ENCODE assay signal across 9 cellular contexts in genomic region chr14:77052281-77053044, GRCh38. TPM values are rescaled to one million over a fixed set of nuclear protein-coding genes. Genes with fewer than 3 reads are reported as not detected.
DNase-seq lines count a peak whose midpoint lies in the region; ATAC-seq, FAIRE-seq and TF ChIP-seq lines count a peak whose summit lies in the region.
"Had no signal": no experiment of that assay in that cellular context is flagged by ENCODE, and none has a peak within 500 bp of the region (broad histone marks: within the 10 kb centered on the region; RNA-seq: fewer than 3 reads in every experiment).

No MANE protein-coding gene starts in this region.

- no peak overlapping the region for H3K9ac ChIP-seq in HepG2 (ENCODE audit: insufficient read depth, low read depth, low read length)

- TF ChIP-seq EP300 in HepG2 (IDR thresholded peaks at IDR 0.05; ENCODE audit: low read depth in 2 of 2, low read length in 2 of 2), result no peak
- no peak for TF ChIP-seq EP300 in HepG2 (CRISPR knock-in tag; IDR thresholded peaks at IDR 0.05; ENCODE audit: borderline replicate concordance)

- intact Hi-C loops in HepG2 (cut with micrococcal nuclease; ENCODE audit: unreplicated experiment) (loop anchor here (1.0 to 2.0 kb wide), 4 partner anchors 29 to 139 kb away; no protein-coding TSS in a partner anchor), spleen (cut with DNase I; ENCODE audit: low total_unique reads) (loop anchor here (2.0 kb wide), 1 partner anchor 140 kb away; no protein-coding TSS in a partner anchor)

- peak; percentile 77 for FAIRE-seq in HTR-8/SVneo (lab: Jason Lieb, UNC)
- no peak for FAIRE-seq in HepG2 (lab: Jason Lieb, UNC)

- TF ChIP-seq CTCF in HepG2 (CRISPR knock-in tag; IDR thresholded peaks at IDR 0.05), result no peak
- no peak for TF ChIP-seq CTCF in spleen (IDR thresholded peaks at IDR 0.05 in 8 of 11, conservative IDR thresholded peaks at IDR 0.05 in 3 of 11)
- no peak for TF ChIP-seq CTCF in brain microvascular endothelial cell (IDR thresholded peaks at IDR 0.05; ENCODE audit: low read depth, low read length, missing control alignments)

- CTCF ChIA-PET in HepG2 (lab: Yijun Ruan, JAX; ENCODE audit: low intra/inter-chr PET ratio, low total read pairs), result interaction anchor here (1.1 to 2.3 kb wide), 9 partner anchors 13 to 176 kb away, joined by 3 to 38 read pairs (median 6); no protein-coding TSS in a partner anchor

- in situ Hi-C loops in HepG2 (cut with HindIII; ENCODE audit: extremely low pct_ligation_motif_present, low pct_unique_long_range_greater_than_20kb) (no loop called here), brain microvascular endothelial cell (cut with HindIII; ENCODE audit: low pct_ligation_motif_present, low sequenced_read_pairs) (no loop called here)

- H3K27ac Mint-ChIP-seq in activated naive CD8-positive, alpha-beta T cell treated with anti-CD3 and anti-CD28 coated beads, Interleukin-2, amount 50 U/mL, for 24 hours, result no peak overlapping the region

- peak overlapping the region; percentile 41 for H3K4me2 ChIP-seq in HepG2 (ENCODE audit: low read depth, low read length)

- H3K4me1 ChIP-seq in HepG2 (ENCODE audit: insufficient read depth, low read length), result peaks cover 25% of the 10 kb centered on the region
- peaks cover 0 to 45% (median 22%) of the 10 kb centered on the region in 6 donors for H3K4me1 ChIP-seq in spleen

- H3K4me1 Mint-ChIP-seq in activated naive CD8-positive, alpha-beta T cell treated with anti-CD3 and anti-CD28 coated beads, Interleukin-2, amount 50 U/mL, for 24 hours, result peaks cover 19% of the 10 kb centered on the region

- ATAC-seq in activated naive CD8-positive, alpha-beta T cell treated with anti-CD3 and anti-CD28 coated beads, Interleukin-2, amount 50 U/mL, for 24 hours, result peak; percentile 22
- ATAC-seq in HepG2, result peak; percentile 52

- H4K20me1 ChIP-seq in HepG2 (ENCODE audit: insufficient read depth, low read length), result no peaks in the 10 kb centered on the region

- TF ChIP-seq POLR2A in HepG2 (IDR thresholded peaks at IDR 0.05; ENCODE audit: insufficient read depth in 1 of 2, low read depth in 2 of 2, low read length in 2 of 2) (no peak), spleen (IDR thresholded peaks at IDR 0.05) (no peak)

- H3K9me3 Mint-ChIP-seq in activated naive CD8-positive, alpha-beta T cell treated with anti-CD3 and anti-CD28 coated beads, Interleukin-2, amount 50 U/mL, for 24 hours, result no peaks in the 10 kb centered on the region

- no peak overlapping the region for H3K4me3 Mint-ChIP-seq in activated naive CD8-positive, alpha-beta T cell treated with anti-CD3 and anti-CD28 coated beads, Interleukin-2, amount 50 U/mL, for 24 hours

- no peaks in the 10 kb centered on the region for H3K79me2 ChIP-seq in HepG2 (ENCODE audit: insufficient read depth, low read length)

- no peaks in the 10 kb centered on the region for H3K36me3 ChIP-seq in HepG2 (replicated peaks in 1 of 2; ENCODE audit: control insufficient read depth in 1 of 2, insufficient read depth in 2 of 2, low read length in 2 of 2)
- no peaks in the 10 kb centered on the region for H3K36me3 ChIP-seq in spleen
- no peaks in the 10 kb centered on the region for H3K36me3 ChIP-seq in brain microvascular endothelial cell (replicated peaks)

- TF ChIP-seq RAD21 in HepG2 (CRISPR knock-in tag; IDR thresholded peaks at IDR 0.05), result no peak

- H3K27me3 ChIP-seq in HepG2 (ENCODE audit: control insufficient read depth in 1 of 2, insufficient read depth in 2 of 2, low read length in 2 of 2), result peaks cover 0 to 4% of the 10 kb centered on the region in 2 experiments; a peak in 1 of 5 replicates
- no peaks in the 10 kb centered on the region for H3K27me3 ChIP-seq in spleen (replicated peaks in 1 of 7)
- no peaks in the 10 kb centered on the region for H3K27me3 ChIP-seq in brain microvascular endothelial cell (replicated peaks)

- no peaks in the 10 kb centered on the region for H3K36me3 Mint-ChIP-seq in activated naive CD8-positive, alpha-beta T cell treated with anti-CD3 and anti-CD28 coated beads, Interleukin-2, amount 50 U/mL, for 24 hours (ENCODE audit: low read depth)

- H3K27ac ChIP-seq in HepG2 (ENCODE audit: extremely low read length, insufficient read depth, low read length) (no peak overlapping the region), spleen (peak overlapping the region in 7 of 8 donors; percentile 5 to 83 (median 77)), brain microvascular endothelial cell (no peak overlapping the region)

- no peaks in the 10 kb centered on the region for H3K27me3 Mint-ChIP-seq in activated naive CD8-positive, alpha-beta T cell treated with anti-CD3 and anti-CD28 coated beads, Interleukin-2, amount 50 U/mL, for 24 hours

- DNase-seq in HTR-8/SVneo (ENCODE audit: insufficient read length, low spot score), result no peak
- no peak for DNase-seq in activated naive CD8-positive, alpha-beta T cell treated with anti-CD3 and anti-CD28 coated beads, Interleukin-2, amount 50 U/mL, for 24 hours
- DNase-seq in HepG2 (ENCODE audit: low spot score), result no peak
- no peak for DNase-seq in spleen
- DNase-seq in DMS79 (lab: John Stamatoyannopoulos, UW), result no peak
- no peak for DNase-seq in brain microvascular endothelial cell
- DNase-seq in NCI-H2171 treated with DMSO at 0.1 percent for 48 hours (lab: John Stamatoyannopoulos, UW), result no peak
- DNase-seq in D341Med (ENCODE audit: low spot score), result no peak
- DNase-seq: NCI-H226 had no signal

- no TSS peak for BruUV-seq in HepG2 (replicated peaks; lab: Mats Ljungman, UMichigan)

- POLR2A ChIA-PET in HepG2 (lab: Yijun Ruan, JAX), result interaction anchor here (0.5 kb wide), 1 partner anchor 24 kb away, joined by 3 read pairs; no protein-coding TSS in a partner anchor

- no peak overlapping the region for H2AFZ ChIP-seq in HepG2 (ENCODE audit: low read length)

- H3K4me3 ChIP-seq in HepG2 (replicated peaks in 1 of 3; ENCODE audit: insufficient read depth in 1 of 3, low read depth in 2 of 3, low read length in 3 of 3), result no peak overlapping the region
- no peak overlapping the region for H3K4me3 ChIP-seq in spleen
- no peak overlapping the region for H3K4me3 ChIP-seq in brain microvascular endothelial cell (ENCODE audit: low read depth, low read length)

- H3K9me3 ChIP-seq in HepG2 (ENCODE audit: low read length), result no peaks in the 10 kb centered on the region; the same call in 1 of the 2 replicates
- H3K9me3 ChIP-seq in spleen, result peaks cover 0 to 10% (median 9%) of the 10 kb centered on the region in 8 donors

- WGBS in HepG2 (ENCODE audit: low lambda C conversion rate), result 15% methylated on average over 7 of the region's 8 CpGs
- 87 to 91% (median 89%) methylated on average over 8 of the region's 8 CpGs for WGBS in spleen, 5 donors

RNA-seq across cellular contexts. Expression of gene IRF2BPL, which starts 24.0 kb away (rescaled TPM):
- total RNA-seq in HepG2 (2016; rRNA removed; fragmentation: Illumina TruSeq; extraction: Trizol) (6.2 and 8.4 TPM in 2 replicates), spleen (10 to 100 TPM; 38.2 to 62.7 (median 47.7) TPM)
- total RNA-seq in HepG2 (2016; cell fraction: cytosol; rRNA removed; fragmentation: Illumina TruSeq; extraction: Trizol; ENCODE audit: low read depth), result 0.88 and 1.1 TPM in 2 replicates
- total RNA-seq in HepG2 (2016; cell fraction: insoluble cytoplasmic fraction; rRNA removed; fragmentation: Illumina TruSeq; extraction: Trizol), result 6.2 and 7.9 TPM in 2 replicates
- total RNA-seq in HepG2 (2016; cell fraction: membrane; rRNA removed; fragmentation: Illumina TruSeq; extraction: Trizol), result 3.5 and 4.3 TPM in 2 replicates
- 5.8 and 6.6 TPM in 2 replicates for total RNA-seq in HepG2 (2016; cell fraction: nucleus; rRNA removed; fragmentation: Illumina TruSeq; extraction: Trizol)
- polyA plus RNA-seq in HepG2 (2011; rRNA removed) (6.6 and 7.8 TPM in 2 replicates), spleen (10 to 100 TPM in 1 of 3 donors, 1 to 10 TPM in 2; 4.1 to 15.8 (median 6.3) TPM)
- 6.1 and 8.5 TPM in 2 replicates for polyA plus RNA-seq in HepG2 (2011; cell fraction: cytosol; rRNA removed)
- polyA plus RNA-seq in HepG2 (2011; cell fraction: nucleus; rRNA removed), result 9.9 and 12.0 TPM in 2 replicates
- 13.5 and 21.1 TPM in 2 replicates for polyA plus RNA-seq in HepG2 (2012)
- polyA plus RNA-seq in HepG2 (2016; cell fraction: cytosol; fragmentation: Illumina TruSeq; extraction: Trizol; ENCODE audit: low read depth), result 0.57 and 0.58 TPM in 2 replicates
- polyA plus RNA-seq in HepG2 (2016; cell fraction: insoluble cytoplasmic fraction; fragmentation: Illumina TruSeq; extraction: Trizol; ENCODE audit: low read depth), result 8.8 and 10.6 TPM in 2 replicates
- 2.4 and 2.6 TPM in 2 replicates for polyA plus RNA-seq in HepG2 (2016; cell fraction: membrane; fragmentation: Illumina TruSeq; extraction: Trizol; ENCODE audit: low read depth)
- polyA plus RNA-seq in HepG2 (2016; cell fraction: nucleus; fragmentation: Illumina TruSeq; extraction: Trizol; ENCODE audit: insufficient read depth, low read depth), result 9.6 and 10.7 TPM in 2 replicates
- 5.2 and 20.2 TPM in 2 replicates for polyA minus RNA-seq in HepG2 (2011; rRNA and poly(A)+ RNA removed; ENCODE audit: low replicate concordance)
- 14.8 and 18.3 TPM in 2 replicates for polyA minus RNA-seq in HepG2 (2011; cell fraction: cytosol; rRNA and poly(A)+ RNA removed)
- polyA minus RNA-seq in HepG2 (2011; cell fraction: nucleus; rRNA and poly(A)+ RNA removed), result 5.8 and 8.6 TPM in 2 replicates

RNA-seq across cellular contexts. Expression of gene CIPC, which starts 45.6 kb away (rescaled TPM):
- total RNA-seq in HepG2 (2016; rRNA removed; fragmentation: Illumina TruSeq; extraction: Trizol), result 13.9 and 18.4 TPM in 2 replicates
- 1.6 and 1.7 TPM in 2 replicates for total RNA-seq in HepG2 (2016; cell fraction: cytosol; rRNA removed; fragmentation: Illumina TruSeq; extraction: Trizol; ENCODE audit: low read depth)
- 12.8 and 18.2 TPM in 2 replicates for total RNA-seq in HepG2 (2016; cell fraction: insoluble cytoplasmic fraction; rRNA removed; fragmentation: Illumina TruSeq; extraction: Trizol)
- total RNA-seq in HepG2 (2016; cell fraction: membrane; rRNA removed; fragmentation: Illumina TruSeq; extraction: Trizol), result 9.4 and 10.0 TPM in 2 replicates
- total RNA-seq in HepG2 (2016; cell fraction: nucleus; rRNA removed; fragmentation: Illumina TruSeq; extraction: Trizol), result 8.0 and 10.3 TPM in 2 replicates
- 6.0 and 7.6 TPM in 2 replicates for polyA plus RNA-seq in HepG2 (2011; rRNA removed)
- 4.8 and 5.6 TPM in 2 replicates for polyA plus RNA-seq in HepG2 (2011; cell fraction: cytosol; rRNA removed)
- polyA plus RNA-seq in HepG2 (2011; cell fraction: nucleus; rRNA removed), result 3.6 and 4.9 TPM in 2 replicates
- polyA plus RNA-seq in HepG2 (2012), result 4.0 and 4.3 TPM in 2 replicates
- polyA plus RNA-seq in HepG2 (2016; cell fraction: cytosol; fragmentation: Illumina TruSeq; extraction: Trizol; ENCODE audit: low read depth), result 0.84 and 0.93 TPM in 2 replicates
- polyA plus RNA-seq in HepG2 (2016; cell fraction: insoluble cytoplasmic fraction; fragmentation: Illumina TruSeq; extraction: Trizol; ENCODE audit: low read depth), result 12.4 and 12.8 TPM in 2 replicates
- polyA plus RNA-seq in HepG2 (2016; cell fraction: membrane; fragmentation: Illumina TruSeq; extraction: Trizol; ENCODE audit: low read depth), result 3.3 and 4.4 TPM in 2 replicates
- 10.3 and 11.4 TPM in 2 replicates for polyA plus RNA-seq in HepG2 (2016; cell fraction: nucleus; fragmentation: Illumina TruSeq; extraction: Trizol; ENCODE audit: insufficient read depth, low read depth)
- 11.9 and 19.0 TPM in 2 replicates for polyA minus RNA-seq in HepG2 (2011; rRNA and poly(A)+ RNA removed; ENCODE audit: low replicate concordance)
- 6.0 and 6.7 TPM in 2 replicates for polyA minus RNA-seq in HepG2 (2011; cell fraction: cytosol; rRNA and poly(A)+ RNA removed)
- polyA minus RNA-seq in HepG2 (2011; cell fraction: nucleus; rRNA and poly(A)+ RNA removed), result 5.9 and 7.2 TPM in 2 replicates
- 10 to 100 TPM; 14.9 to 33.8 (median 24.7) TPM for total RNA-seq in spleen
- 1 to 10 TPM; 4.2 to 9.6 (median 5.1) TPM for polyA plus RNA-seq in spleen

Comparison
In these comparisons a context has a peak if more than half of its experiments do, and no peak if none do; other contexts are left out.
1. H3K27ac ChIP-seq: peak in spleen (7 of 8); none in HepG2 (single experiment) and brain microvascular endothelial cell (single experiment).